8 cellular contexts compared by ENCODE assay signal in the genomic region with DNA sequence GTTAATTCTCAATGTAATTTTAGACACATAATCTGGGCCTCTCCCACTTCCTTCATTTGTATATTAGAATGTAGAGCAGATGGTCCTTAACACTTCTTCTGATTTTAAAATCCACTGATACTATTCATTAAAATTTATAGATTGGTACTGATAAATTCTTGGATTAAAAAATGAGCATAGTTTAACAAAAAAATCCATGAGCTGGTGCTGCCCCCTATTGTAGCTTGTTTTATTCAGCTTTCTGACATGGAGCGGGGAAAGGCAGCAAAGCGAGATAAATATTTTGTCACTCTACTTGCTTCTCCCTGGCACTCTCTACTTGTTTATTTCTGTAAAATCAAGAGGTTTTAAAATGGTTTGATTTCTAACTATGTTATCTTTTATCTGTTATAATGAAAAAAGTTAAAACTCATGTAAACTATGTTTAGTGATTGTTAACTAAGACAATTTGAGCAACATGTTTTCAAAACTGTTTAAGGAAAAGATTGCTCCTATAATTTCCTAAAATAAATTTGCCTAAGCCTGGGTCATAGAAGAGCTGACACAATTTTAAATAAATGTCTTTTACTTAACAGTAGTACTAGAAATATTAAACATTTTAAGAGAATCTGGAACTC. TPM values are rescaled to one million over a fixed set of nuclear protein-coding genes. Genes with fewer than 3 reads are reported as not detected.
DNase-seq lines count a peak whose midpoint lies in the region; ATAC-seq, FAIRE-seq and TF ChIP-seq lines count a peak whose summit lies in the region.

No MANE protein-coding gene starts in this region.

- CTCF ChIA-PET in A549 (lab: Yijun Ruan, JAX): interaction anchor here (0.6 to 5.1 kb wide), 22 partner anchors 9 to 452 kb away, joined by 3 to 63 read pairs (median 8); a partner anchor contains a TSS

- H3K4me1 ChIP-seq in A549: peaks cover 40% of the 10 kb centered on the region
- no peaks in the 10 kb centered on the region for H3K4me1 ChIP-seq in tibial artery
- no peaks in the 10 kb centered on the region for H3K4me1 ChIP-seq in aorta (ENCODE audit: control insufficient read depth in 1 of 2, insufficient read depth in 2 of 2, low read length in 2 of 2)

- H3K4me2 ChIP-seq in A549: peak overlapping the region; percentile 9; the same call in 2 of the 3 replicates

- peak; percentile 89 for FAIRE-seq in A549 (lab: Jason Lieb, UNC)

- H3K27ac ChIP-seq in A549 (no peak overlapping the region; a peak in 1 of 6 replicates), tibial artery (no peak overlapping the region), aorta (ENCODE audit: low read depth in 1 of 2, low read length in 2 of 2) (no peak overlapping the region)

- POLR2A ChIA-PET in A549 (lab: Yijun Ruan, JAX): interaction anchor here (1.0 kb wide), 2 partner anchors 27 to 122 kb away, joined by 9 to 10 read pairs; a partner anchor contains a TSS

- WGBS in A549 (ENCODE audit: missing lambda C conversion rate): 7% methylated on average over 2 of the region's 2 CpGs
- 15 to 32% methylated on average over 2 of the region's 2 CpGs for WGBS in aorta, 2 donors

- no peaks in the 10 kb centered on the region for H3K36me3 ChIP-seq in H7 (replicated peaks; ENCODE audit: control insufficient read depth, insufficient read depth, low read length)
- peaks cover 0 to 16% (median 4%) of the 10 kb centered on the region in 3 donors for H3K36me3 ChIP-seq in tibial artery
- H3K36me3 ChIP-seq in aorta (ENCODE audit: control insufficient read depth in 1 of 2, insufficient read depth in 2 of 2, low read length in 1 of 2): peaks cover 0 to 2% of the 10 kb centered on the region in 2 donors

- H3K9me3 ChIP-seq in A549: no peaks in the 10 kb centered on the region
- H3K9me3 ChIP-seq in tibial artery: no peaks in the 10 kb centered on the region
- H3K9me3 ChIP-seq in aorta (ENCODE audit: control insufficient read depth, low read length): no peaks in the 10 kb centered on the region

- H3K27me3 ChIP-seq in H7 (ENCODE audit: control insufficient read depth, insufficient read depth, low read length): no peaks in the 10 kb centered on the region
- no peaks in the 10 kb centered on the region for H3K27me3 ChIP-seq in tibial artery
- no peaks in the 10 kb centered on the region for H3K27me3 ChIP-seq in aorta (ENCODE audit: control insufficient read depth in 1 of 2, insufficient read depth in 2 of 2, low read length in 1 of 2)

- peak; percentile 91 to 94 for TF ChIP-seq RAD21 in A549 (conservative IDR thresholded peaks at IDR 0.05 in 1 of 2, IDR thresholded peaks at IDR 0.05 in 1 of 2)

- TF ChIP-seq CTCF in A549 (IDR thresholded peaks at IDR 0.05) (peak; percentile 88), tibial artery (IDR thresholded peaks at IDR 0.05) (peak; percentile 57 to 59)

- intact Hi-C loops in head of caudate nucleus (cut with DNase I): loop anchor here (5.0 kb wide), 1 partner anchor 115 kb away; no protein-coding TSS in a partner anchor
- intact Hi-C loops in tibial artery (cut with DNase I; ENCODE audit: low total_unique reads): no loop called here
- intact Hi-C loops in aorta (cut with DNase I): loop anchor here (5.0 to 10.0 kb wide), 3 partner anchors 120 to 413 kb away; no protein-coding TSS in a partner anchor

- no peak for TF ChIP-seq POLR2A in A549 (IDR thresholded peaks at IDR 0.05; ENCODE audit: low read length)

- peak in 1 of 2 experiments; percentile 61; a peak in 3 of 6 replicates for ATAC-seq in A549
- ATAC-seq in SK-N-SH treated with all-trans-retinoic acid at 6 μM for 48 hours: peak; percentile 61
- ATAC-seq in HG03039 (IDR thresholded peaks at IDR 0.05; ENCODE audit: unreplicated experiment): no peak
- ATAC-seq in aorta (ENCODE audit: low FRiP score): no peak
- no peak for ATAC-seq in HG02642 (IDR thresholded peaks at IDR 0.05; ENCODE audit: poor library complexity, unreplicated experiment)

- TF ChIP-seq EP300 in A549 (IDR thresholded peaks at IDR 0.05): no peak

- no peak overlapping the region for H3K4me3 ChIP-seq in A549
- no peak overlapping the region for H3K4me3 ChIP-seq in H7 (ENCODE audit: insufficient read depth, low read depth, low read length)
- H3K4me3 ChIP-seq in tibial artery: no peak overlapping the region
- no peak overlapping the region for H3K4me3 ChIP-seq in aorta (ENCODE audit: low read length in 2 of 2)

- DNase-seq in A549 (ENCODE audit: low read depth in 1 of 2, low spot score in 1 of 2) (peak in 1 of 2 experiments; percentile 50), H7 (peak; percentile 4), head of caudate nucleus (peak in 31 of 42 donors; percentile 15 to 78 (median 49)), tibial artery (no peak), aorta (no peak)

TF ChIP-seq in A549, 52 proteins besides CTCF, POLR2A, EP300 and RAD21:
- TF ChIP-seq SMC3 (IDR thresholded peaks at IDR 0.05): peak; percentile 89
- no peak for TF ChIP-seq CBX2 (IDR thresholded peaks at IDR 0.05; ENCODE audit: borderline replicate concordance, low read depth)
TF ChIP-seq in A549: peak in this region for 1.

TF ChIP-seq in SK-N-SH treated with all-trans-retinoic acid at 6 μM for 48 hours, 23 proteins besides CTCF, POLR2A, EP300 and RAD21:
- TF ChIP-seq TOX (CRISPR knock-in tag; IDR thresholded peaks at IDR 0.05; ENCODE audit: borderline replicate concordance) (no peak), GLIS3 (CRISPR knock-in tag; IDR thresholded peaks at IDR 0.05) (no peak)

RNA-seq across cellular contexts. Expression of a gene that starts 26.5 kb away (rescaled TPM):
- polyA plus RNA-seq in A549 (2011; rRNA removed) (161 and 174 TPM in 2 replicates), A549 (2017; fragmentation: RNase III; extraction: RNeasy Plus Mini Kit Qiagen cat#74134 plus additional on column Dnase treatment) (159 to 184 TPM (median 171 TPM) in 3 replicates), aorta (10 to 100 TPM; 15.4 to 30.8 TPM)
- polyA plus RNA-seq in A549 (2012; cell fraction: cytosol; rRNA removed): 20.1 and 22.2 TPM in 2 replicates
- 20.3 and 34.8 TPM in 2 replicates for polyA plus RNA-seq in A549 (2012; cell fraction: nucleus; rRNA removed)
- 45.9 and 46.7 TPM in 2 replicates for polyA minus RNA-seq in A549 (2011; rRNA and poly(A)+ RNA removed)
- total RNA-seq in H7 (2014; rRNA removed; shearing (Covaris generic)): 24.2 and 30.2 TPM in 2 replicates
- 100 to 1,000 TPM; 109 to 147 TPM for total RNA-seq in aorta

Comparison
In these comparisons a context has a peak if more than half of its experiments do, and no peak if none do; other contexts are left out.
1. DNase-seq: peak in H7 (single experiment) and head of caudate nucleus (31 of 42); none in tibial artery (0 of 2) and aorta (0 of 2).